8 cellular contexts compared by ENCODE assay signal in the genomic region with DNA sequence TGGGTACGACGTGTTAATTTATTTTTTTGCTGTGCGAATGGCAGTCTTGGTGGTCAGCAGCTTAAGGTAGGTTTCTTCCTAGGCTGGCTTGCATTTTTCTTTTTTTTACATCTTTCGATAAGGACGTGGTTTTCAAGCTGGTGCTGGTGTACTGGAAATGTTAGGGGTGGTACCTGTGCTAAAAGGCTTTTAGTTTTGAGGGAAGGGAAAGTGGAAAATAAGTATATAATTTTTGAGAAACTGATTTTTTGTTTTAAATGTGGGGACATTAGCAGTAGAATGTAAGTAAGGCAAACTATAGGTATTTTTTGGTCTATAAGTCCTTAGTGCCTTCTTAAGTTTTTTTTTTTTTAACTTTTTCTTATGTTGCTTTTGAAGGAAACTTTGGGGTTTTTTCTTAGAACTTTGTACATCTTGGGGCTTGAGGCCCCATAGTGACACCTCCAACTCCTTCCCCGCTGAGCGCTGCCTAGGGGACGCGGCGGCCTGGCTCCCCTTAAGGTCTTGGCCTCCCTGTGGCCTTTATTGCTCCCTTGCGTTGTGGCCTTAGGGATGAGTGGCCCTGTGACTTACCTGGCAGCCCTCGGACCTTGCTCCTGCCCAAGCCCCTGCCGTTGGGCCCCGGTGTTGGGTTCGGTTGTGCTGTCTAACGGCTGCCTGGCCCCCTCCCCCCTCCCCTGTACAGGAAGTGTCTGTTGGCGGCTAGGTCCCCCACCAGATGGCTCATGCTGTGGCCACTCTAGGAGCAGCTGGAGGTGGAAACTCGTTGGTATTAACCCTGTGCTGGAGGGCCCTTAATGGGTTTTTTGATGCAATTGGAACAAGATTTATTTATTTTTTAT.
DNase-seq lines count a peak whose midpoint lies in the region; ATAC-seq and TF ChIP-seq lines count a peak whose summit lies in the region.

No MANE protein-coding gene starts in this region.

- no peaks in the 10 kb centered on the region for H3K9me3 ChIP-seq in breast epithelium

- H3K4me3 ChIP-seq in breast epithelium (peak overlapping the region; percentile 71 to 85 (median 80)), skin epidermis (peak overlapping the region; percentile 51 to 71 (median 58))

- H3K4me1 ChIP-seq in breast epithelium = no peaks in the 10 kb centered on the region

- no peaks in the 10 kb centered on the region for H3K36me3 ChIP-seq in breast epithelium

- no peaks in the 10 kb centered on the region for H3K27me3 ChIP-seq in breast epithelium

- TF ChIP-seq CTCF in GM13976 (IDR thresholded peaks at IDR 0.05; ENCODE audit: borderline replicate concordance, control extremely low read depth, extremely low read depth, insufficient read depth, missing control alignments) (no peak), VCaP (conservative IDR thresholded peaks at IDR 0.05) (no peak; the same call in 1 of the 2 replicates), breast epithelium (IDR thresholded peaks at IDR 0.05) (no peak)

- peak; percentile 95 for DNase-seq in GM13976 (ENCODE audit: low spot score)
- DNase-seq in NCI-H2196 treated with DMSO at 0.1 percent for 48 hours (lab: John Stamatoyannopoulos, UW; ENCODE audit: unreplicated experiment) = peak; percentile 70
- peak; percentile 57 to 74 for DNase-seq in breast epithelium (ENCODE audit: low spot score in 2 of 2)
- peak; percentile 96 for DNase-seq in iPS-NIHi11 (ENCODE audit: low spot score)

- H3K27ac ChIP-seq in VCaP = peak overlapping the region; percentile 85
- H3K27ac ChIP-seq in breast epithelium = peak overlapping the region; percentile 86 to 88
- peak overlapping the region; percentile 63 to 97 (median 88) for H3K27ac ChIP-seq in skin epidermis

- intact Hi-C loops in breast epithelium (cut with DNase I; ENCODE audit: low total_unique reads) = no loop called here

- peak; percentile 26 for TF ChIP-seq POLR2A in breast epithelium (IDR thresholded peaks at IDR 0.05)

- in situ Hi-C loops in GM13976 (cut with MboI; ENCODE audit: low sequenced_read_pairs, unreplicated experiment) = no loop called here

- ATAC-seq in HG03095 (IDR thresholded peaks at IDR 0.05; ENCODE audit: unreplicated experiment) (peak; percentile 86), GM18858 (IDR thresholded peaks at IDR 0.05; ENCODE audit: unreplicated experiment) (no peak)
